2 cellular contexts compared by ENCODE assay signal in genomic region chr1:175200626-175201025, GRCh38.
TF ChIP-seq lines count a peak whose summit lies in the region.

No MANE protein-coding gene starts in this region.

TF ChIP-seq in liver, 16 proteins besides CTCF, POLR2A, EP300 and RAD21 (continued from another document):
- TF ChIP-seq REST (IDR thresholded peaks at IDR 0.05), result no peak
- no peak for TF ChIP-seq SP1 (IDR thresholded peaks at IDR 0.05)
- no peak for TF ChIP-seq FOXA1 (IDR thresholded peaks at IDR 0.05)
- no peak for TF ChIP-seq NR2F2 (IDR thresholded peaks at IDR 0.05)
- no peak for TF ChIP-seq RXRA (IDR thresholded peaks at IDR 0.05)
- no peak for TF ChIP-seq TAF1 (conservative IDR thresholded peaks at IDR 0.05)
- no peak for TF ChIP-seq FOXA2 (IDR thresholded peaks at IDR 0.05)

TF ChIP-seq in HepG2, 621 proteins besides CTCF, POLR2A, EP300 and RAD21 (continued from another document):
- TF ChIP-seq PATZ1 (CRISPR knock-in tag; IDR thresholded peaks at IDR 0.05) (no peak), SP140L (CRISPR knock-in tag; IDR thresholded peaks at IDR 0.05; ENCODE audit: borderline replicate concordance) (no peak), RNF2 (conservative IDR thresholded peaks at IDR 0.05; ENCODE audit: low read depth) (no peak), MLXIP (CRISPR knock-in tag; IDR thresholded peaks at IDR 0.05; ENCODE audit: borderline replicate concordance) (no peak), HCFC1 (IDR thresholded peaks at IDR 0.05; ENCODE audit: low read depth, low read length) (no peak), TFAP4 (IDR thresholded peaks at IDR 0.05; ENCODE audit: borderline replicate concordance, low read depth) (no peak), KAT2B (IDR thresholded peaks at IDR 0.05; ENCODE audit: borderline replicate concordance, low read depth, low read length) (no peak), SP4 (CRISPR knock-in tag; IDR thresholded peaks at IDR 0.05) (no peak), CHCHD3 (CRISPR knock-in tag; IDR thresholded peaks at IDR 0.05) (no peak), RERE (CRISPR knock-in tag; IDR thresholded peaks at IDR 0.05; ENCODE audit: low read depth) (no peak), ZNF317 (CRISPR knock-in tag; IDR thresholded peaks at IDR 0.05) (no peak)
